ENCODE assay signal across 8 cellular contexts in the genomic region with DNA sequence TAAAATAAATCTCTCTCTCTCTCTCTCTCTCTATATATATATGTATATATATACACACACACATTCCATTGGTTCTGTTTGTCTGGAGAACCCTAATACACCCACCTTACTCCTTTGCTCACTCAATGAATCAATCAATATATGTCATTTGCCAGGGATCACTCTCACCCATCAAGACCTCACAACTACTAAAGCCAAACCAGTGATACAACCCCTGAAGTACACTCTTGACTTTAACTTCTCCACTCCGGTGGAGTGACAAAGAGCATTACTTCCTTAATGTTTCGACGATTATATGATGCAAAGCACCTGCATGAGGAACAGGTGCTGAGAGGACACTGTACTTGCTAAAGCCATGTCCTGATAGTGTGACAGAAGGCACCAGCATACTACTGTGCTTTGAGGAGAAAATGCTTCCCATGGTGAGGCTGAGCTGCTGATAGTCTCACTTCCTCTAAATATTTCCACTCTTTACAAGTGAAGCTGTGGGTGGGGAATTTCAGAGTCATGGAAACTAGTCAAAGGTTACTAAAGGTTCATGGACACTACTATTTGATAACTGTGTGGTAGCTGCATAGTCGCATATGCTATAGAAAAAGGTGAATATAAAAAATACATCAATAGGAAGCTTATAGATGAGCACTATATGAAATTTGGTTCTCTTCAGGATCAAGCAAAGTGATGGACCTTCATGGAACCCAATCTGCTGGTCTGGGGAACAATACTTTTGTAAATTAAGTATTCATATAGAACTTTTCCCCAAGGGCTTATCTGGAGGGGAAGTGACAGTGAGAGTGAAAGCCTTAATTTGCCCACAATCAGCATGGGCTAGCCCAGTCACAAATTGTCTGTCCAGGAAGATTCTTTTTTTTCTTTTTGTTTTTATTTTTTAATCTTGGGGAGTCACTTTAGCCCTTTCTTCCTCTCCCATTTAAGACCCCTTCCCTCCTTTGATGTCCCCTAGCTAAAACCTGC.
DNase-seq lines count a peak whose midpoint lies in the region; ATAC-seq and TF ChIP-seq lines count a peak whose summit lies in the region.

No MANE protein-coding gene starts in this region.

- H3K9me3 Mint-ChIP-seq in endothelial cell (ENCODE audit: unreplicated experiment), result no peaks in the 10 kb centered on the region

- no peak for TF ChIP-seq POLR2A in NB4 (IDR thresholded peaks at IDR 0.05; ENCODE audit: extremely low read depth, insufficient read length)

- H3K36me3 ChIP-seq in lower lobe of right lung, result no peaks in the 10 kb centered on the region

- no peak overlapping the region for H3K27ac Mint-ChIP-seq in endothelial cell (ENCODE audit: unreplicated experiment)

- no peaks in the 10 kb centered on the region for H3K9me3 ChIP-seq in lower lobe of right lung

- no peak for TF ChIP-seq CTCF in NB4 (IDR thresholded peaks at IDR 0.05; ENCODE audit: low read depth, low read length)
- TF ChIP-seq CTCF in lower lobe of right lung (IDR thresholded peaks at IDR 0.05), result no peak
- no peak for TF ChIP-seq CTCF in endothelial cell (IDR thresholded peaks at IDR 0.05; ENCODE audit: unreplicated experiment)
- TF ChIP-seq CTCF in foreskin fibroblast (IDR thresholded peaks at IDR 0.05; ENCODE audit: low read depth, low read length), result no peak

- H3K4me3 ChIP-seq in NB4 (ENCODE audit: low read depth, low read length), result no peak overlapping the region
- no peak overlapping the region for H3K4me3 ChIP-seq in lower lobe of right lung
- no peak overlapping the region for H3K4me3 ChIP-seq in foreskin fibroblast (ENCODE audit: low read depth in 1 of 2, low read length in 2 of 2)

- H3K4me3 Mint-ChIP-seq in endothelial cell (ENCODE audit: unreplicated experiment), result no peak overlapping the region

- intact Hi-C loops in lower lobe of right lung (cut with DNase I), result no loop called here

- ATAC-seq in GM18861 (IDR thresholded peaks at IDR 0.05; ENCODE audit: unreplicated experiment), result peak; percentile 85
- peak; percentile 88 for ATAC-seq in GM21825 (IDR thresholded peaks at IDR 0.05; ENCODE audit: unreplicated experiment)
- peak; percentile 67 to 79 for ATAC-seq in lower lobe of right lung

- peaks cover 2% of the 10 kb centered on the region for H3K27me3 Mint-ChIP-seq in endothelial cell (ENCODE audit: unreplicated experiment)

- H3K36me3 Mint-ChIP-seq in endothelial cell (ENCODE audit: low read depth, unreplicated experiment), result no peaks in the 10 kb centered on the region

- DNase-seq in NB4 (ENCODE audit: low read depth) (peak; percentile 53), lower lobe of right lung (no peak), endothelial cell (ENCODE audit: low spot score) (no peak), NCI-H748 treated with DMSO at 0.1 percent for 48 hours (lab: John Stamatoyannopoulos, UW) (no peak), foreskin fibroblast (no peak), NCI-H1092 (lab: John Stamatoyannopoulos, UW) (no peak)

- H3K27me3 ChIP-seq in lower lobe of right lung (ENCODE audit: low read depth), result no peaks in the 10 kb centered on the region

- H3K27ac ChIP-seq in lower lobe of right lung, result no peak overlapping the region

- no peaks in the 10 kb centered on the region for H3K4me1 Mint-ChIP-seq in endothelial cell (ENCODE audit: unreplicated experiment)

- peaks cover 42% of the 10 kb centered on the region for H3K4me1 ChIP-seq in lower lobe of right lung
